In the genomic region with DNA sequence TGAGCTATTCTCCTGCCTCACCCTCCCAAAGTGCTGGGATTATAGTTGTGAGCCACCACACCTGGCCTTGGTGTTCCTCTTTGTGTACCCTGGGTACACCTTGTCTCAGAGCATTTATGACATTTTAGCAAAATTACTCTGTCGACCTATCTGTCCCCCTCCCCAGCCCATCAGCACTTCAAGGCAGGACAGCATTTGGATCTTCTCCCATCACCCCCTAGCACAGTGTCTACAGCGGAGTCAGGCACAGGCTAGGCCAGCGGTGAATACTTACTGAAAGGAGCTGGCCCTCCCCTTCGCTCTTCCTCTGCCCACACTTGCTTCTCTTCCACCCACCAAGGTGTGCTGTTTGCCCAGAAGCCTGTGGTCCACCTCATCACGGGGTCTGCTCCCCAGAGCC, we compare ENCODE assay signal across 23 cellular contexts. TPM values are rescaled to one million over a fixed set of nuclear protein-coding genes. Genes with fewer than 3 reads are reported as not detected.
DNase-seq lines count a peak whose midpoint lies in the region; ATAC-seq and TF ChIP-seq lines count a peak whose summit lies in the region.
"Had no signal": no experiment of that assay in that cellular context is flagged by ENCODE, and none has a peak within 500 bp of the region (broad histone marks: within the 10 kb centered on the region; RNA-seq: fewer than 3 reads in every experiment).

No MANE protein-coding gene starts in this region.

- peaks cover 18% of the 10 kb centered on the region for H3K4me1 Mint-ChIP-seq in T-helper 2 cell treated with Interferon-gamma antibody and Interleukin-4, amounts not matched to agents 5 μg/mL and 100 μg/mL, for 36 hours (ENCODE audit: low read depth)
- peaks cover 41% of the 10 kb centered on the region for H3K4me1 Mint-ChIP-seq in endothelial cell (ENCODE audit: unreplicated experiment)

- no peak overlapping the region for H3K4me3 Mint-ChIP-seq in T-helper 2 cell treated with Interferon-gamma antibody and Interleukin-4, amounts not matched to agents 5 μg/mL and 100 μg/mL, for 36 hours
- H3K4me3 Mint-ChIP-seq in endothelial cell (ENCODE audit: unreplicated experiment), result no peak overlapping the region

- ATAC-seq in activated naive CD4-positive, alpha-beta T cell treated with anti-CD3 and anti-CD28 coated beads, Interleukin-2, amount 50 U/mL, for 72 hours, result no peak
- no peak for ATAC-seq in GM21526 (IDR thresholded peaks at IDR 0.05; ENCODE audit: low FRiP score, unreplicated experiment)
- ATAC-seq: PC-3, Right ventricle myocardium inferior had no signal

- no peak for DNase-seq in T-helper 2 cell treated with Interferon-gamma antibody and Interleukin-4, amounts not matched to agents 5 μg/mL and 100 μg/mL, for 36 hours (ENCODE audit: low spot score)
- DNase-seq in T-helper 2 cell (no peak), endothelial cell (ENCODE audit: low spot score) (no peak), activated gamma-delta T cell treated with Interleukin-2 at 50 U/mL for 16 hours (no peak), GM20000 (ENCODE audit: low spot score) (no peak)
- DNase-seq in activated naive CD4-positive, alpha-beta T cell treated with anti-CD3 and anti-CD28 coated beads, Interleukin-2, amount 50 U/mL, for 72 hours (ENCODE audit: low spot score in 2 of 2), result no peak
- DNase-seq in activated naive CD4-positive, alpha-beta T cell treated with anti-CD3 and anti-CD28 coated beads, Interleukin-2, amount 50 U/mL, for 16 hours, result no peak
- DNase-seq: BE2C, Calu3, DMS79 treated with DMSO at 0.1 percent for 48 hours, GF-D8, Karpas-422, NCI-H1092, NCI-H1436, NCI-H187, NCI-H2081 treated with DMSO at 0.1 percent for 48 hours, NCI-H2171 treated with DMSO at 0.1 percent for 48 hours, NCI-H524, NCI-H774, PC-3, SJCRH30 had no signal

- no peak for TF ChIP-seq CTCF in endothelial cell (IDR thresholded peaks at IDR 0.05; ENCODE audit: unreplicated experiment)
- TF ChIP-seq CTCF in GM20000 (IDR thresholded peaks at IDR 0.05; ENCODE audit: extremely low read depth, missing control alignments), result no peak

- no peaks in the 10 kb centered on the region for H3K27me3 Mint-ChIP-seq in T-helper 2 cell treated with Interferon-gamma antibody and Interleukin-4, amounts not matched to agents 5 μg/mL and 100 μg/mL, for 36 hours (ENCODE audit: low read depth)
- H3K27me3 Mint-ChIP-seq in endothelial cell (ENCODE audit: unreplicated experiment), result peaks cover 8% of the 10 kb centered on the region

- peak overlapping the region; percentile 17 for H3K27ac Mint-ChIP-seq in T-helper 2 cell treated with Interferon-gamma antibody and Interleukin-4, amounts not matched to agents 5 μg/mL and 100 μg/mL, for 36 hours
- H3K27ac Mint-ChIP-seq in activated naive CD4-positive, alpha-beta T cell treated with anti-CD3 and anti-CD28 coated beads, Interleukin-2, amount 50 U/mL, for 72 hours, result peak overlapping the region; percentile 35 to 60
- H3K27ac Mint-ChIP-seq in endothelial cell (ENCODE audit: unreplicated experiment), result peak overlapping the region; percentile 34

- peaks cover 41% of the 10 kb centered on the region for H3K36me3 Mint-ChIP-seq in T-helper 2 cell treated with Interferon-gamma antibody and Interleukin-4, amounts not matched to agents 5 μg/mL and 100 μg/mL, for 36 hours (ENCODE audit: low read depth)
- H3K36me3 Mint-ChIP-seq in activated naive CD4-positive, alpha-beta T cell treated with anti-CD3 and anti-CD28 coated beads, Interleukin-2, amount 50 U/mL, for 72 hours, result peaks cover 14 to 19% of the 10 kb centered on the region in 2 donors
- peaks cover 29% of the 10 kb centered on the region for H3K36me3 Mint-ChIP-seq in endothelial cell (ENCODE audit: low read depth, unreplicated experiment)

- no peaks in the 10 kb centered on the region for H3K9me3 Mint-ChIP-seq in T-helper 2 cell treated with Interferon-gamma antibody and Interleukin-4, amounts not matched to agents 5 μg/mL and 100 μg/mL, for 36 hours
- no peaks in the 10 kb centered on the region for H3K9me3 Mint-ChIP-seq in activated naive CD4-positive, alpha-beta T cell treated with anti-CD3 and anti-CD28 coated beads, Interleukin-2, amount 50 U/mL, for 72 hours
- no peaks in the 10 kb centered on the region for H3K9me3 Mint-ChIP-seq in endothelial cell (ENCODE audit: unreplicated experiment)

RNA-seq across cellular contexts. Expression of gene CLK3, which starts 20.4 kb away (rescaled TPM):
- total RNA-seq in activated naive CD4-positive, alpha-beta T cell treated with anti-CD3 and anti-CD28 coated beads, Interleukin-2, amount 50 U/mL, for 72 hours, result 100 to 1,000 TPM; 160 to 176 TPM
- 81.7 TPM for total RNA-seq in endothelial cell (ENCODE audit: unreplicated experiment)

RNA-seq across cellular contexts. Expression of gene ARID3B, which starts 54.3 kb away (rescaled TPM):
- total RNA-seq in activated naive CD4-positive, alpha-beta T cell treated with anti-CD3 and anti-CD28 coated beads, Interleukin-2, amount 50 U/mL, for 72 hours, result 10 to 100 TPM; 25.7 to 37.7 TPM
- 70.0 TPM for total RNA-seq in endothelial cell (ENCODE audit: unreplicated experiment)
